Comparison of ENCODE assay signal across 19 cellular contexts in the genomic region with DNA sequence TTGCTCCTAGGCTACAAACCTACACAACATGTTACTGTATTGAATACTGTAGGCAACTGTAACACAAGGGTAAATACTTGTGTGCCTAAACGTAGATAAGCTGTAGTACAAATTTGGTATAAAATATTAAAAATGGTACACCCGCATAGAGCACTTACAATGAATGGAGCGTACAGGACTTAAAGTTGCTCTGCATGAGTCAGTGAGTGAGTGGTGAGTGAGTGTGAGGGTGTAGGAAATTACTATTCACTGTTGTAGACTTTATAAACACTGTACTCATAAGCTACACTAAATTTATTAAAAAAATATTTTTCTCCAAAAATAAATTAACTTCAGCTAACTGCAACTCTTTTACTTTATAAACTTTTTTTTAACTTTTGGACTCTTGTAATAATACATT.
"Had no signal": no experiment of that assay in that cellular context is flagged by ENCODE, and none has a peak within 500 bp of the region (broad histone marks: within the 10 kb centered on the region; RNA-seq: fewer than 3 reads in every experiment).

No MANE protein-coding gene starts in this region.

- H3K4me3 ChIP-seq: ascending aorta, lung, thyroid gland had no signal

- DNase-seq: activated CD4-positive, alpha-beta T cell treated with anti-CD3 and anti-CD28 coated beads, Interleukin-2, amount 50 U/mL, for 48 hours; activated gamma-delta T cell; cerebellar nuclear complex; effector CD4-positive, alpha-beta T cell; glutamatergic neuron; hippocampal formation; islet precursor cell; posterior cingulate gyrus; retina; stimulated activated CD4-positive, alpha-beta T cell treated with anti-CD3 and anti-CD28 coated beads, Interleukin-1b, Interleukin-23, amount 100 ng/mL, for 48 hours; stimulated activated CD8-positive, alpha-beta memory T cell treated with anti-CD3 and anti-CD28 coated beads, Interleukin-4, amount 100 ng/mL, for 48 hours; stimulated activated naive CD4-positive, alpha-beta T cell treated with Interleukin-2 at 50 U/mL for 16 hours; T-helper 17 cell; thyroid gland had no signal

- H3K27ac ChIP-seq: ascending aorta, foreskin keratinocyte, thyroid gland had no signal

- H3K36me3 ChIP-seq: ascending aorta, thyroid gland had no signal

- H3K27me3 ChIP-seq: ascending aorta, foreskin keratinocyte, thyroid gland had no signal

- ATAC-seq: foreskin keratinocyte; left lobe of liver; natural killer cell treated with Interleukin-12 subunit alpha and Interleukin-12 subunit beta and Interleukin-15 and Interleukin-18, amount 100 ng/mL, for 72 hours; T-helper 17 cell had no signal
